1 cellular context compared by ENCODE assay signal in genomic region chr22:38841635-38842034, GRCh38.
TF ChIP-seq lines count a peak whose summit lies in the region.

No MANE protein-coding gene starts in this region.

TF ChIP-seq in HCT116, 20 proteins besides CTCF, POLR2A, EP300 and RAD21:
- TF ChIP-seq SRF (IDR thresholded peaks at IDR 0.05; ENCODE audit: low read depth): no peak
- no peak for TF ChIP-seq TCF7L2 (IDR thresholded peaks at IDR 0.05; ENCODE audit: borderline replicate concordance, extremely low read depth, insufficient read depth, insufficient read length)
- no peak for TF ChIP-seq SIN3A (IDR thresholded peaks at IDR 0.05; ENCODE audit: low read depth)
- no peak for TF ChIP-seq CBX3 (IDR thresholded peaks at IDR 0.05; ENCODE audit: low read depth)
- TF ChIP-seq, protein P1, sequence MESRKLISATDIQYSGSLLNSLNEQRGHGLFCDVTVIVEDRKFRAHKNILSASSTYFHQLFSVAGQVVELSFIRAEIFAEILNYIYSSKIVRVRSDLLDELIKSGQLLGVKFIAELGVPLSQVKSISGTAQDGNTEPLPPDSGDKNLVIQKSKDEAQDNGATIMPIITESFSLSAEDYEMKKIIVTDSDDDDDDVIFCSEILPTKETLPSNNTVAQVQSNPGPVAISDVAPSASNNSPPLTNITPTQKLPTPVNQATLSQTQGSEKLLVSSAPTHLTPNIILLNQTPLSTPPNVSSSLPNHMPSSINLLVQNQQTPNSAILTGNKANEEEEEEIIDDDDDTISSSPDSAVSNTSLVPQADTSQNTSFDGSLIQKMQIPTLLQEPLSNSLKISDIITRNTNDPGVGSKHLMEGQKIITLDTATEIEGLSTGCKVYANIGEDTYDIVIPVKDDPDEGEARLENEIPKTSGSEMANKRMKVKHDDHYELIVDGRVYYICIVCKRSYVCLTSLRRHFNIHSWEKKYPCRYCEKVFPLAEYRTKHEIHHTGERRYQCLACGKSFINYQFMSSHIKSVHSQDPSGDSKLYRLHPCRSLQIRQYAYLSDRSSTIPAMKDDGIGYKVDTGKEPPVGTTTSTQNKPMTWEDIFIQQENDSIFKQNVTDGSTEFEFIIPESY (IDR thresholded peaks at IDR 0.05; ENCODE audit: extremely low read depth, insufficient replicate concordance, low read length): no peak
- no peak for TF ChIP-seq EZH2 (IDR thresholded peaks at IDR 0.05)
- TF ChIP-seq, protein P2, sequence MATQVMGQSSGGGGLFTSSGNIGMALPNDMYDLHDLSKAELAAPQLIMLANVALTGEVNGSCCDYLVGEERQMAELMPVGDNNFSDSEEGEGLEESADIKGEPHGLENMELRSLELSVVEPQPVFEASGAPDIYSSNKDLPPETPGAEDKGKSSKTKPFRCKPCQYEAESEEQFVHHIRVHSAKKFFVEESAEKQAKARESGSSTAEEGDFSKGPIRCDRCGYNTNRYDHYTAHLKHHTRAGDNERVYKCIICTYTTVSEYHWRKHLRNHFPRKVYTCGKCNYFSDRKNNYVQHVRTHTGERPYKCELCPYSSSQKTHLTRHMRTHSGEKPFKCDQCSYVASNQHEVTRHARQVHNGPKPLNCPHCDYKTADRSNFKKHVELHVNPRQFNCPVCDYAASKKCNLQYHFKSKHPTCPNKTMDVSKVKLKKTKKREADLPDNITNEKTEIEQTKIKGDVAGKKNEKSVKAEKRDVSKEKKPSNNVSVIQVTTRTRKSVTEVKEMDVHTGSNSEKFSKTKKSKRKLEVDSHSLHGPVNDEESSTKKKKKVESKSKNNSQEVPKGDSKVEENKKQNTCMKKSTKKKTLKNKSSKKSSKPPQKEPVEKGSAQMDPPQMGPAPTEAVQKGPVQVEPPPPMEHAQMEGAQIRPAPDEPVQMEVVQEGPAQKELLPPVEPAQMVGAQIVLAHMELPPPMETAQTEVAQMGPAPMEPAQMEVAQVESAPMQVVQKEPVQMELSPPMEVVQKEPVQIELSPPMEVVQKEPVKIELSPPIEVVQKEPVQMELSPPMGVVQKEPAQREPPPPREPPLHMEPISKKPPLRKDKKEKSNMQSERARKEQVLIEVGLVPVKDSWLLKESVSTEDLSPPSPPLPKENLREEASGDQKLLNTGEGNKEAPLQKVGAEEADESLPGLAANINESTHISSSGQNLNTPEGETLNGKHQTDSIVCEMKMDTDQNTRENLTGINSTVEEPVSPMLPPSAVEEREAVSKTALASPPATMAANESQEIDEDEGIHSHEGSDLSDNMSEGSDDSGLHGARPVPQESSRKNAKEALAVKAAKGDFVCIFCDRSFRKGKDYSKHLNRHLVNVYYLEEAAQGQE (IDR thresholded peaks at IDR 0.05; ENCODE audit: low read depth): no peak
- no peak for TF ChIP-seq JUND (IDR thresholded peaks at IDR 0.05)
- no peak for TF ChIP-seq ZNF274 (IDR thresholded peaks at IDR 0.05; ENCODE audit: low read depth, low read length)
